In the genomic region with DNA sequence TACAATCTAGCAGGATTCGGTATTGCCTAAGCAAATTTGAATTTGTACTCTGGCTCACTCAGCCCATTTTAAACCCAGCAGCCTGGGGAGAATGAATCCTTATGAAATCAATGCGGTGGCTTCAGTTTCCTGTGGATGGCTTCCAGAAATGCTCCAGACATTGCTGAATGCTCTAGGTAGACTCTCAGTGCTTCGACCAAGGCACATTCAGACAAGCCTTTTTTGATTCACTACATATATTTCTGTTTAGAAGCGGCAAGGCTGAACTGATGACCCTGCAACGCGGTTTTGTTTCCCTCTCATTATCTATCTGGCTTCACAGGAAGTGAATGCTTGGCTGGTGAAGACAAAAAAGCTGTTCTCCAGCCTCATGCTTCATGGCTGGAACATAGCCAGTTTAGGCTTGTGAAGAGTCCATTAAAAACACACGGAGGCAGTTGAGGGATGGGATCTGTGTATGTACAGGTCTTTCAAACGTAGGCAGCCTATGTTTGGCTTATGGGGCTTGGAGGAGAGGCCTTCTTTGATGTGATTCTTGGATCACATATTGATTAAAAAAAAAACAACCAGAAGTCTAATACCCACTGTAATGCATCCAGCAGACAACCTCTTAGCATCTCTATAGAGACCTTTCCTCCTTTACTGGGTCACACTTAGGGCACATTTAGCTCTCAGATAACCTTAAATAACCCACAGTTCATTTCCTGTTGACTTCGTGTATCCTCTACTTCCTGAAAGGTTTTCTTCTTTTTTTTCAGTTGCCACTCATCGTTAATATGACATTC, we compare ENCODE assay signal across 8 cellular contexts.
DNase-seq lines count a peak whose midpoint lies in the region; ATAC-seq and TF ChIP-seq lines count a peak whose summit lies in the region.

No MANE protein-coding gene starts in this region.

- no peaks in the 10 kb centered on the region for H3K36me3 ChIP-seq in OCI-LY1 (ENCODE audit: insufficient read depth, low read length)

- no peaks in the 10 kb centered on the region for H4K20me1 ChIP-seq in OCI-LY1 (ENCODE audit: insufficient read depth, low read length)

- peak overlapping the region; percentile 12 for H3K4me3 ChIP-seq in OCI-LY1 (ENCODE audit: low read depth, low read length, poor library complexity, severe bottlenecking)

- H3K79me2 ChIP-seq in OCI-LY1 (ENCODE audit: insufficient read depth, low read length), result no peaks in the 10 kb centered on the region

- TF ChIP-seq CTCF in OCI-LY1 (IDR thresholded peaks at IDR 0.05; ENCODE audit: low read length) (no peak), progenitor cell of endocrine pancreas (IDR thresholded peaks at IDR 0.05; ENCODE audit: unreplicated experiment) (no peak)

- DNase-seq in COLO829 (ENCODE audit: low spot score) (peak; percentile 85), astrocyte of the hippocampus (ENCODE audit: low read depth, low spot score) (peak; percentile 91), islet precursor cell (peak; percentile 56), progenitor cell of endocrine pancreas (ENCODE audit: low spot score, unreplicated experiment) (no peak)
- peak; percentile 15 for DNase-seq in stimulated activated CD4-positive, alpha-beta T cell treated with anti-CD3 and anti-CD28 coated beads, Interleukin-4, amount 100 ng/mL, for 24 hours

- ATAC-seq in GM19452 (IDR thresholded peaks at IDR 0.05; ENCODE audit: unreplicated experiment) (peak; percentile 83), HG03565 (IDR thresholded peaks at IDR 0.05; ENCODE audit: unreplicated experiment) (peak; percentile 73)

- H3K27me3 ChIP-seq in OCI-LY1 (ENCODE audit: insufficient read depth, low read length), result no peaks in the 10 kb centered on the region

- H3K9me3 ChIP-seq in OCI-LY1 (ENCODE audit: low read length), result no peaks in the 10 kb centered on the region

- H3K4me1 Mint-ChIP-seq in progenitor cell of endocrine pancreas (ENCODE audit: low read depth), result peaks cover 12% of the 10 kb centered on the region

- no peaks in the 10 kb centered on the region for H3F3A ChIP-seq in OCI-LY1 (ENCODE audit: insufficient read depth, low read length)

- no peak overlapping the region for H3K4me3 Mint-ChIP-seq in progenitor cell of endocrine pancreas (ENCODE audit: low read depth)

- peaks cover 15% of the 10 kb centered on the region for H3K4me1 ChIP-seq in OCI-LY1 (ENCODE audit: insufficient read depth, low read length, severe bottlenecking)

- H3K9ac ChIP-seq in OCI-LY1 (ENCODE audit: low read length), result no peak overlapping the region

- H3K36me3 Mint-ChIP-seq in progenitor cell of endocrine pancreas (ENCODE audit: insufficient read depth), result no peaks in the 10 kb centered on the region

- no peaks in the 10 kb centered on the region for H3K9me3 Mint-ChIP-seq in progenitor cell of endocrine pancreas (ENCODE audit: low read depth)

- no peaks in the 10 kb centered on the region for H3K9me2 ChIP-seq in OCI-LY1 (ENCODE audit: low read depth, low read length)

- H3K4me2 ChIP-seq in OCI-LY1 (ENCODE audit: low read length), result peak overlapping the region; percentile 21; the same call in 1 of the 2 replicates

- H3K27me3 Mint-ChIP-seq in progenitor cell of endocrine pancreas, result no peaks in the 10 kb centered on the region

- no peak overlapping the region for H3K27ac ChIP-seq in OCI-LY1 (ENCODE audit: low read depth, low read length, poor library complexity, severe bottlenecking)

- no peak overlapping the region for H3K27ac Mint-ChIP-seq in progenitor cell of endocrine pancreas

- peak overlapping the region; percentile 9 for H2AFZ ChIP-seq in OCI-LY1 (ENCODE audit: low read length)
